Comparison of ENCODE assay signal across 9 cellular contexts in genomic region chr2:135913726-135914365, GRCh38. TPM values are rescaled to one million over a fixed set of nuclear protein-coding genes. Genes with fewer than 3 reads are reported as not detected.
DNase-seq lines count a peak whose midpoint lies in the region; ATAC-seq and TF ChIP-seq lines count a peak whose summit lies in the region.
"Had no signal": no experiment of that assay in that cellular context is flagged by ENCODE, and none has a peak within 500 bp of the region (broad histone marks: within the 10 kb centered on the region; RNA-seq: fewer than 3 reads in every experiment).

No MANE protein-coding gene starts in this region.

- no peaks in the 10 kb centered on the region for H3K9me2 ChIP-seq in Loucy (replicated peaks; ENCODE audit: low read depth, low read length)

- H2AFZ ChIP-seq in Loucy (ENCODE audit: low read length) = no peak overlapping the region

- H3K9ac ChIP-seq in Loucy (ENCODE audit: low read depth, low read length, poor library complexity, severe bottlenecking) = no peak overlapping the region

- peak in 1 of 2 donors; percentile 29 for DNase-seq in heart right ventricle
- DNase-seq in left cardiac atrium = no peak
- no peak for DNase-seq in T-helper 2 cell treated with Interferon-gamma antibody and Interleukin-4, amounts not matched to agents 5 μg/mL and 100 μg/mL, for 36 hours (ENCODE audit: low spot score)
- peak; percentile 34 for DNase-seq in endothelial cell (ENCODE audit: low spot score)
- DNase-seq in NCI-H187 (lab: John Stamatoyannopoulos, UW) = no peak

- H3K36me3 ChIP-seq in heart right ventricle (peaks cover 0 to 83% (median 22%) of the 10 kb centered on the region in 9 donors), Loucy (ENCODE audit: insufficient read depth, low read length) (peaks cover 48% of the 10 kb centered on the region), neutrophil (peaks cover 2% of the 10 kb centered on the region)

- H3K4me2 ChIP-seq in Loucy (ENCODE audit: low read depth, low read length, poor library complexity, severe bottlenecking) = no peak overlapping the region

- ATAC-seq in heart right ventricle = peak in 1 of 8 donors; percentile 21
- no peak for ATAC-seq in left cardiac atrium
- ATAC-seq in GM18511 (IDR thresholded peaks at IDR 0.05; ENCODE audit: unreplicated experiment) = no peak
- ATAC-seq: left colon had no signal

- 80% methylated on average over 5 of the region's 5 CpGs for WGBS in heart right ventricle, 2 donors

- H3K4me1 Mint-ChIP-seq in T-helper 2 cell treated with Interferon-gamma antibody and Interleukin-4, amounts not matched to agents 5 μg/mL and 100 μg/mL, for 36 hours (ENCODE audit: low read depth) = peaks cover 15% of the 10 kb centered on the region
- no peaks in the 10 kb centered on the region for H3K4me1 Mint-ChIP-seq in endothelial cell (ENCODE audit: unreplicated experiment)

- no peaks in the 10 kb centered on the region for H3K79me2 ChIP-seq in Loucy (ENCODE audit: insufficient read depth, low read length)

- H4K20me1 ChIP-seq in Loucy (ENCODE audit: insufficient read depth, low read length, poor library complexity, severe bottlenecking) = no peaks in the 10 kb centered on the region

- H3K27me3 ChIP-seq in heart right ventricle = no peaks in the 10 kb centered on the region
- no peaks in the 10 kb centered on the region for H3K27me3 ChIP-seq in Loucy (ENCODE audit: insufficient read depth, low read length, poor library complexity, severe bottlenecking)
- H3K27me3 ChIP-seq in neutrophil = no peaks in the 10 kb centered on the region

- no peaks in the 10 kb centered on the region for H3F3A ChIP-seq in Loucy (ENCODE audit: low read depth)

- TF ChIP-seq CTCF in heart right ventricle (IDR thresholded peaks at IDR 0.05) (peak; percentile 55 to 86 (median 78)), Loucy (conservative IDR thresholded peaks at IDR 0.05; ENCODE audit: low read length) (peak; percentile 80), endothelial cell (IDR thresholded peaks at IDR 0.05; ENCODE audit: unreplicated experiment) (peak; percentile 94), neutrophil (IDR thresholded peaks at IDR 0.05) (peak; percentile 82)

- H3K36me3 Mint-ChIP-seq in T-helper 2 cell treated with Interferon-gamma antibody and Interleukin-4, amounts not matched to agents 5 μg/mL and 100 μg/mL, for 36 hours (ENCODE audit: low read depth) = peaks cover 29% of the 10 kb centered on the region
- peaks cover 8% of the 10 kb centered on the region for H3K36me3 Mint-ChIP-seq in endothelial cell (ENCODE audit: low read depth, unreplicated experiment)

- H3K9me3 Mint-ChIP-seq in T-helper 2 cell treated with Interferon-gamma antibody and Interleukin-4, amounts not matched to agents 5 μg/mL and 100 μg/mL, for 36 hours = no peaks in the 10 kb centered on the region
- H3K9me3 Mint-ChIP-seq in endothelial cell (ENCODE audit: unreplicated experiment) = no peaks in the 10 kb centered on the region

- no peak overlapping the region for H3K4me3 Mint-ChIP-seq in T-helper 2 cell treated with Interferon-gamma antibody and Interleukin-4, amounts not matched to agents 5 μg/mL and 100 μg/mL, for 36 hours
- no peak overlapping the region for H3K4me3 Mint-ChIP-seq in endothelial cell (ENCODE audit: unreplicated experiment)

- H3K27me3 Mint-ChIP-seq in T-helper 2 cell treated with Interferon-gamma antibody and Interleukin-4, amounts not matched to agents 5 μg/mL and 100 μg/mL, for 36 hours (ENCODE audit: low read depth) = no peaks in the 10 kb centered on the region
- no peaks in the 10 kb centered on the region for H3K27me3 Mint-ChIP-seq in endothelial cell (ENCODE audit: unreplicated experiment)

- peak overlapping the region; percentile 55 for H3K27ac Mint-ChIP-seq in T-helper 2 cell treated with Interferon-gamma antibody and Interleukin-4, amounts not matched to agents 5 μg/mL and 100 μg/mL, for 36 hours
- no peak overlapping the region for H3K27ac Mint-ChIP-seq in endothelial cell (ENCODE audit: unreplicated experiment)

- H3K9me3 ChIP-seq in heart right ventricle (no peaks in the 10 kb centered on the region), Loucy (ENCODE audit: insufficient read depth, low read depth, low read length) (no peaks in the 10 kb centered on the region), neutrophil (no peaks in the 10 kb centered on the region)

- no peaks in the 10 kb centered on the region for H3K4me1 ChIP-seq in heart right ventricle
- H3K4me1 ChIP-seq in Loucy (ENCODE audit: insufficient read depth, low read length, poor library complexity, severe bottlenecking) = no peaks in the 10 kb centered on the region
- peaks cover 13 to 29% of the 10 kb centered on the region in 2 experiments for H3K4me1 ChIP-seq in neutrophil (ENCODE audit: control insufficient read depth in 1 of 2, insufficient read depth in 1 of 2, low read depth in 1 of 2, low read length in 1 of 2)

- intact Hi-C loops in heart right ventricle (cut with DNase I) (loop anchor here in 8 of 10 donors (1.0 to 10.0 kb wide), 7 partner anchors 201 to 1921 kb away; partner anchors contain the start of gene CXCR4 (in 3 of the 8)), left cardiac atrium (cut with DNase I) (loop anchor here (1.0 to 10.0 kb wide), 3 partner anchors 211 to 470 kb away; no protein-coding TSS in a partner anchor)

- H3K4me3 ChIP-seq in heart right ventricle (no peak overlapping the region), Loucy (ENCODE audit: low read length, poor library complexity, severe bottlenecking) (no peak overlapping the region), neutrophil (ENCODE audit: low read depth in 1 of 2, low read length in 1 of 2) (no peak overlapping the region)

- H3K27ac ChIP-seq in heart right ventricle = peak overlapping the region in 1 of 10 donors; percentile 6
- peak overlapping the region; percentile 79 for H3K27ac ChIP-seq in neutrophil

RNA-seq across cellular contexts. Expression of gene MCM6, which starts 37.6 kb away (rescaled TPM):
- total RNA-seq in heart right ventricle (1 to 10 TPM; 2.9 to 9.4 (median 5.3) TPM), left cardiac atrium (1 to 10 TPM; 7.7 to 9.2 TPM), endothelial cell (ENCODE audit: unreplicated experiment) (27.2 TPM)
- polyA plus RNA-seq in heart right ventricle = 1 to 10 TPM; 1.6 to 2.8 TPM
